ENCODE assay signal across 12 cellular contexts in the genomic region with DNA sequence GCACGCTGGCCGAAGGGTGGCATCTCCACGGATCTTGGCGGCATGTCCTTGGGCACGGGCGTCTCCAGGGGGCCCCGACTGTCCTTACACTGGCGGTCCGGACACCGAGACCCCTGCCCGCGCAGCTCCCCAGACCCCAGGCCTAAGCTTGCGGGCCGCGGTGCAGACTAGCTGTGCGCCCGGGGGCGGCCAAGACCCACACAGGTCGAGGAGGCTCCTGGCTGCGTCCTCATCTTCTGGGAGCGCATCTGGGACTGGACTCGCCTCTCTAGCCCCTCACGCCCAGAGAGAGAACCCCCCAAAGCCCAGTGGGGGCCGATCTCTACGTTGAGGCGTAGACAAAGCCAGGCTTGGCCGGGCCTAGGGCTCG. TPM values are rescaled to one million over a fixed set of nuclear protein-coding genes. Genes with fewer than 3 reads are reported as not detected.
A peak's percentile ranks its signal among the peaks of the same experiment; 100 is the strongest.
DNase-seq lines count a peak whose midpoint lies in the region; ATAC-seq, FAIRE-seq and TF ChIP-seq lines count a peak whose summit lies in the region.
"Had no signal": no experiment of that assay in that cellular context is flagged by ENCODE, and none has a peak within 500 bp of the region (broad histone marks: within the 10 kb centered on the region; RNA-seq: fewer than 3 reads in every experiment).

No MANE protein-coding gene starts in this region.

- ATAC-seq in A549 = peak in 1 of 2 experiments; percentile 12; a peak in 1 of 6 replicates
- no peak for ATAC-seq in gastroesophageal sphincter
- ATAC-seq in CD8-positive, alpha-beta T cell = no peak
- ATAC-seq: activated T-helper 17 cell treated with anti-CD3 and anti-CD28 coated beads, Interleukin-2, amount 50 U/mL, for 72 hours; stimulated activated naive CD8-positive, alpha-beta T cell treated with anti-CD3 and anti-CD28 coated beads, Interleukin-15, Interleukin-2, amounts not matched to agents 100 U/mL and 50 U/mL, for 24 hours; T-cell had no signal

- H3K27ac ChIP-seq in A549 = peak overlapping the region; percentile 91 to 96
- peak overlapping the region; percentile 80 to 88 for H3K27ac ChIP-seq in ascending aorta
- H3K27ac ChIP-seq in gastroesophageal sphincter = peak overlapping the region; percentile 15 to 90 (median 87)
- no peak overlapping the region for H3K27ac ChIP-seq in neuronal stem cell (replicated peaks; ENCODE audit: low read length)
- no peak overlapping the region for H3K27ac ChIP-seq in Karpas-422 (ENCODE audit: low read length)
- no peak overlapping the region for H3K27ac ChIP-seq in CD8-positive, alpha-beta T cell (ENCODE audit: low read depth, low read length)

- peak overlapping the region; percentile 60 for H2BK5ac ChIP-seq in neuronal stem cell (ENCODE audit: low read length)

- H4K91ac ChIP-seq in neuronal stem cell (ENCODE audit: low read depth, low read length, poor library complexity) = no peak overlapping the region

- H3K27ac Mint-ChIP-seq in CD8-positive, alpha-beta T cell = no peak overlapping the region
- H3K27ac Mint-ChIP-seq: activated T-helper 17 cell treated with anti-CD3 and anti-CD28 coated beads, Interleukin-2, amount 50 U/mL, for 72 hours; T-cell had no signal

- H3K4me1 ChIP-seq in A549 = peaks cover 14% of the 10 kb centered on the region
- peaks cover 0 to 15% of the 10 kb centered on the region in 2 donors for H3K4me1 ChIP-seq in ascending aorta
- H3K4me1 ChIP-seq in gastroesophageal sphincter = peaks cover 0 to 64% (median 0%) of the 10 kb centered on the region in 3 donors
- H3K4me1 ChIP-seq in neuronal stem cell (ENCODE audit: control insufficient read depth in 2 of 2, insufficient read depth in 1 of 2, low read depth in 1 of 2, low read length in 2 of 2) = peaks cover 0 to 4% of the 10 kb centered on the region in 2 donors
- no peaks in the 10 kb centered on the region for H3K4me1 ChIP-seq in Karpas-422 (ENCODE audit: low read length)
- peaks cover 3% of the 10 kb centered on the region for H3K4me1 ChIP-seq in CD8-positive, alpha-beta T cell (ENCODE audit: insufficient read depth, low read length)

- 66% methylated on average over 14 of the region's 28 CpGs for WGBS in A549 (ENCODE audit: missing lambda C conversion rate)
- WGBS in gastroesophageal sphincter (ENCODE audit: low coverage in 1 of 2), 2 donors = 25% methylated on average over 8 of the region's 28 CpGs; no CpG with 5 or more reads in 1 of the 2 donors
- WGBS in neuronal stem cell (ENCODE audit: extremely low coverage in 2 of 2, insufficient read length in 2 of 2, insufficient replicate concordance in 1 of 2), 2 donors = no CpG with 5 or more reads among the region's 28 CpGs

- H4K20me1 ChIP-seq in Karpas-422 (ENCODE audit: insufficient read depth, low read depth, low read length) = no peaks in the 10 kb centered on the region

- POLR2A ChIA-PET in A549 (lab: Yijun Ruan, JAX) = interaction anchor here (1.2 to 1.7 kb wide), 4 partner anchors 15 to 163 kb away, joined by 3 to 10 read pairs (median 4); no protein-coding TSS in a partner anchor
- POLR2A ChIA-PET in CD8-positive, alpha-beta T cell (lab: Charles Lee) = no interaction called here

- intact Hi-C loops in ascending aorta (cut with DNase I) = loop anchor here (1.0 to 5.0 kb wide), 3 partner anchors 17 to 125 kb away; no protein-coding TSS in a partner anchor
- intact Hi-C loops in CD8-positive, alpha-beta T cell (cut with DNase I, micrococcal nuclease) = no loop called here

- no peaks in the 10 kb centered on the region for H3K79me2 ChIP-seq in Karpas-422 (ENCODE audit: low read length)

- DNase-seq in A549 (ENCODE audit: low read depth in 1 of 2, low spot score in 1 of 2) (no peak), ascending aorta (ENCODE audit: low spot score in 2 of 2) (no peak), neuronal stem cell (ENCODE audit: low spot score) (no peak), Karpas-422 (no peak), NCI-H2196 (lab: John Stamatoyannopoulos, UW; ENCODE audit: unreplicated experiment) (no peak)
- no peak for DNase-seq in NK-92 treated with Interleukin-12 subunit alpha and Interleukin-12 subunit beta, amount 100 ng/mL, for 24 hours (lab: John Stamatoyannopoulos, UW)
- DNase-seq in CD8-positive, alpha-beta T cell = no peak
- DNase-seq: stimulated activated naive CD8-positive, alpha-beta T cell treated with anti-CD3 and anti-CD28 coated beads, Interleukin-15, Interleukin-2, amounts not matched to agents 100 U/mL and 50 U/mL, for 24 hours; T-cell had no signal

- peak overlapping the region; percentile 94 for H3K4me3 ChIP-seq in A549
- H3K4me3 ChIP-seq in ascending aorta = peak overlapping the region; percentile 80 to 86
- H3K4me3 ChIP-seq in gastroesophageal sphincter = peak overlapping the region; percentile 58 to 78
- H3K4me3 ChIP-seq in neuronal stem cell (ENCODE audit: low read length in 2 of 2) = peak overlapping the region in 1 of 2 donors; percentile 52
- no peak overlapping the region for H3K4me3 ChIP-seq in Karpas-422 (ENCODE audit: low read length)
- H3K4me3 ChIP-seq in CD8-positive, alpha-beta T cell (ENCODE audit: low read depth, low read length) = no peak overlapping the region

- H3K27me3 Mint-ChIP-seq in CD8-positive, alpha-beta T cell (ENCODE audit: low read depth) = peaks cover 44% of the 10 kb centered on the region

- no peak overlapping the region for H3K4me3 Mint-ChIP-seq in CD8-positive, alpha-beta T cell
- H3K4me3 Mint-ChIP-seq: activated T-helper 17 cell treated with anti-CD3 and anti-CD28 coated beads, Interleukin-2, amount 50 U/mL, for 72 hours; T-cell had no signal

- peak overlapping the region; percentile 77 for H4K8ac ChIP-seq in neuronal stem cell (ENCODE audit: low read depth, low read length)

- H2BK15ac ChIP-seq in neuronal stem cell (ENCODE audit: low read length) = peak overlapping the region; percentile 97

- H3K4ac ChIP-seq in neuronal stem cell (ENCODE audit: low read length) = peak overlapping the region; percentile 77

- CTCF ChIA-PET in A549 (lab: Yijun Ruan, JAX) = interaction anchor here (0.6 to 3.0 kb wide), 10 partner anchors 16 to 604 kb away, joined by 3 to 14 read pairs (median 4); no protein-coding TSS in a partner anchor
- CTCF ChIA-PET in CD8-positive, alpha-beta T cell (lab: Charles Lee) = no interaction called here

- no peak for TF ChIP-seq RAD21 in A549 (conservative IDR thresholded peaks at IDR 0.05 in 1 of 2, IDR thresholded peaks at IDR 0.05 in 1 of 2)

- peak overlapping the region; percentile 85 for H2AFZ ChIP-seq in neuronal stem cell (ENCODE audit: low read length)
- H2AFZ ChIP-seq in Karpas-422 (ENCODE audit: low read length) = no peak overlapping the region

- peak overlapping the region; percentile 90 for H3K18ac ChIP-seq in neuronal stem cell (ENCODE audit: low read length)

- H3K36me3 Mint-ChIP-seq in CD8-positive, alpha-beta T cell = no peaks in the 10 kb centered on the region
- H3K36me3 Mint-ChIP-seq: T-cell had no signal

- H3K79me1 ChIP-seq in neuronal stem cell (ENCODE audit: low read depth, low read length) = no peaks in the 10 kb centered on the region

- no peak overlapping the region for H2BK12ac ChIP-seq in neuronal stem cell (ENCODE audit: low read length)

- TF ChIP-seq EP300 in A549 (IDR thresholded peaks at IDR 0.05) (no peak), gastroesophageal sphincter (IDR thresholded peaks at IDR 0.05) (no peak)

- H3K23ac ChIP-seq in neuronal stem cell (ENCODE audit: low read depth, low read length, poor library complexity) = peak overlapping the region; percentile 57

- peak overlapping the region; percentile 85 for H3K14ac ChIP-seq in neuronal stem cell (ENCODE audit: low read length)

- H3K36me3 ChIP-seq in ascending aorta (no peaks in the 10 kb centered on the region), gastroesophageal sphincter (no peaks in the 10 kb centered on the region), neuronal stem cell (replicated peaks in 1 of 2; ENCODE audit: control insufficient read depth in 2 of 2, insufficient read depth in 2 of 2, low read length in 2 of 2) (no peaks in the 10 kb centered on the region), Karpas-422 (ENCODE audit: insufficient read depth, low read length) (no peaks in the 10 kb centered on the region)
- no peaks in the 10 kb centered on the region for H3K36me3 ChIP-seq in CD8-positive, alpha-beta T cell (ENCODE audit: insufficient read depth, low read length)

- no peaks in the 10 kb centered on the region for H3K4me1 Mint-ChIP-seq in CD8-positive, alpha-beta T cell (ENCODE audit: low read depth)
- H3K4me1 Mint-ChIP-seq: activated T-helper 17 cell treated with anti-CD3 and anti-CD28 coated beads, Interleukin-2, amount 50 U/mL, for 72 hours had no signal

- H3K4me2 ChIP-seq in A549 (peak overlapping the region; percentile 99), neuronal stem cell (ENCODE audit: insufficient read depth, low read length, poor library complexity, severe bottlenecking) (peak overlapping the region; percentile 88), Karpas-422 (ENCODE audit: low read depth, low read length, poor library complexity, severe bottlenecking) (no peak overlapping the region)

- no peak for TF ChIP-seq CTCF in A549 (IDR thresholded peaks at IDR 0.05)
- no peak for TF ChIP-seq CTCF in ascending aorta (IDR thresholded peaks at IDR 0.05)
- no peak for TF ChIP-seq CTCF in gastroesophageal sphincter (IDR thresholded peaks at IDR 0.05)
- no peak for TF ChIP-seq CTCF in CD8-positive, alpha-beta T cell (IDR thresholded peaks at IDR 0.05)

- TF ChIP-seq POLR2A in A549 (IDR thresholded peaks at IDR 0.05; ENCODE audit: low read length) (no peak), gastroesophageal sphincter (IDR thresholded peaks at IDR 0.05) (no peak)

- no peaks in the 10 kb centered on the region for H3K27me3 ChIP-seq in ascending aorta
- H3K27me3 ChIP-seq in gastroesophageal sphincter = peaks cover 66% of the 10 kb centered on the region
- H3K27me3 ChIP-seq in neuronal stem cell (ENCODE audit: control insufficient read depth in 3 of 3, insufficient read depth in 3 of 3, low read depth in 1 of 3, low read length in 3 of 3) = peaks cover 38 to 92% (median 72%) of the 10 kb centered on the region in 3 experiments
- no peaks in the 10 kb centered on the region for H3K27me3 ChIP-seq in Karpas-422 (ENCODE audit: low read length)
- peaks cover 6% of the 10 kb centered on the region for H3K27me3 ChIP-seq in CD8-positive, alpha-beta T cell (ENCODE audit: insufficient read depth, low read length)

- peak overlapping the region; percentile 64 for H2AK5ac ChIP-seq in neuronal stem cell (ENCODE audit: low read depth, low read length)

- H3K9me2 ChIP-seq in Karpas-422 (replicated peaks; ENCODE audit: insufficient read depth, low read length) = no peaks in the 10 kb centered on the region

- H3K9me3 ChIP-seq in A549 = no peaks in the 10 kb centered on the region
- H3K9me3 ChIP-seq in ascending aorta = no peaks in the 10 kb centered on the region
- H3K9me3 ChIP-seq in gastroesophageal sphincter = no peaks in the 10 kb centered on the region
- H3K9me3 ChIP-seq in neuronal stem cell (replicated peaks in 1 of 2; ENCODE audit: control insufficient read depth in 2 of 2, insufficient read depth in 1 of 2, low read depth in 1 of 2, low read length in 2 of 2) = no peaks in the 10 kb centered on the region
- no peaks in the 10 kb centered on the region for H3K9me3 ChIP-seq in Karpas-422 (ENCODE audit: low read length)
- H3K9me3 ChIP-seq in CD8-positive, alpha-beta T cell (ENCODE audit: low read length) = no peaks in the 10 kb centered on the region

- no peak overlapping the region for H2BK120ac ChIP-seq in neuronal stem cell (ENCODE audit: low read depth, low read length)

- FAIRE-seq in A549 (lab: Jason Lieb, UNC) = no peak
- FAIRE-seq: A204.1 had no signal

- H3K9ac ChIP-seq in neuronal stem cell (ENCODE audit: low read depth, low read length, poor library complexity) (peak overlapping the region; percentile 36), Karpas-422 (ENCODE audit: low read length) (no peak overlapping the region)

- H3K9me3 Mint-ChIP-seq in CD8-positive, alpha-beta T cell = no peaks in the 10 kb centered on the region
- H3K9me3 Mint-ChIP-seq: activated T-helper 17 cell treated with anti-CD3 and anti-CD28 coated beads, Interleukin-2, amount 50 U/mL, for 72 hours; T-cell had no signal

RNA-seq across cellular contexts. Expression of gene TWIST2, which starts 0.5 kb away (rescaled TPM):
- 5.4 and 8.2 TPM in 2 replicates for polyA plus RNA-seq in A549 (2011; rRNA removed)
- polyA plus RNA-seq in A549 (2012; cell fraction: cytosol; rRNA removed) = 22.0 and 31.0 TPM in 2 replicates
- polyA plus RNA-seq in A549 (2012; cell fraction: nucleus; rRNA removed) = 19.3 and 23.2 TPM in 2 replicates
- polyA plus RNA-seq in A549 (2017; fragmentation: RNase III; extraction: RNeasy Plus Mini Kit Qiagen cat#74134 plus additional on column Dnase treatment) = 6.0 to 8.7 TPM (median 7.1 TPM) in 3 replicates
- polyA minus RNA-seq in A549 (2011; rRNA and poly(A)+ RNA removed) = 3.6 and 6.2 TPM in 2 replicates
- 108 TPM for total RNA-seq in ascending aorta
- 10 to 100 TPM; 17.7 to 69.6 (median 45.2) TPM for total RNA-seq in gastroesophageal sphincter
- 2.1 TPM for polyA plus RNA-seq in neuronal stem cell (2013, experiment 1 of 2)
- polyA plus RNA-seq in neuronal stem cell (2013, experiment 2 of 2) = 2.4 TPM
- 0.67 TPM in 1 of 2 replicates, not detected in the other for total RNA-seq in Karpas-422 (2014; rRNA removed; shearing (Covaris generic); ENCODE audit: low replicate concordance)
- not detected for total RNA-seq in CD8-positive, alpha-beta T cell
- total RNA-seq: activated T-helper 17 cell treated with anti-CD3 and anti-CD28 coated beads, Interleukin-2, amount 50 U/mL, for 72 hours; T-cell had no signal

Comparison
In these comparisons a context has a peak if more than half of its experiments do, and no peak if none do; other contexts are left out.
1. H3K27ac ChIP-seq: peak in A549 (2 of 2), ascending aorta (2 of 2) and gastroesophageal sphincter (4 of 4); none in neuronal stem cell (single experiment), Karpas-422 (single experiment) and CD8-positive, alpha-beta T cell (single experiment).
2. H3K4me3 ChIP-seq: peak in A549 (single experiment), ascending aorta (2 of 2) and gastroesophageal sphincter (2 of 2); none in Karpas-422 (single experiment) and CD8-positive, alpha-beta T cell (single experiment).
3. RNA of gene TWIST2, which starts 0.5 kb away (total RNA-seq): 108 TPM in ascending aorta (single experiment) and 17.7 to 69.6 TPM in gastroesophageal sphincter; 0.67 TPM in Karpas-422 and not detected in CD8-positive, alpha-beta T cell; every median in the first group is over 10 times any median in the second.